ENCODE assay signal across 8 cellular contexts in the genomic region with DNA sequence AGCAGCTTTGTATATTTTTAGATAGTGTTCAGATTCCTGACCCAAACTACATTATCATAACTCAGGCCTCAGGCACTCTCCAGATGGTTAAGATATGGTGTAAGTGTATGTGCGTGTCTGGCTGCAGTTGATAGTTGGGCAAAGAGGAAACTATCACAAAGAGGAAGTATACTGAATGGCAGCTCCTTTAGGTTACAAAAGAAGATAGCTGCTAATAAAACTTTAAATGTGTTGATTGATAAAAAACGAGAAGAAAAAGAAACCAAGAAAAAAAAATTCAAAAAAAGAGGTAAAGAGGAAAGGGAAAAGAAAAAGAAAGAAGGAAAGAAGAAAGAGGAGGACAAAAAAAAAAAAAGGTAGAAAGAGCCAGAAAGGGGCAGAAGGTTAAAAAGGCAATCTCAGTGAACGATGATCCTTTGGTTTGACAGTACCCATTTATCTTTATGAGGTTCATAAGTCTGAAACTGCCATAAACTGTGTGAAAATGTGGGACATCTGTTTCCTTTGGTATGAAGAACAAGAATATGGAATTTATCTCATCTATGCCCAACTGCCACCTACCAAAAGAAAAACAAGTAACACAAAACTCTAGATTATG. TPM values are rescaled to one million over a fixed set of nuclear protein-coding genes. Genes with fewer than 3 reads are reported as not detected.
A peak's percentile ranks its signal among the peaks of the same experiment; 100 is the strongest.
DNase-seq lines count a peak whose midpoint lies in the region; ATAC-seq and TF ChIP-seq lines count a peak whose summit lies in the region.

No MANE protein-coding gene starts in this region.

- H3K4me3 Mint-ChIP-seq in activated T-cell treated with anti-CD3 and anti-CD28 coated beads, Interleukin-2, amount 50 U/mL, for 72 hours, result peak overlapping the region; percentile 21 to 50
- H3K4me3 Mint-ChIP-seq in activated B cell treated with CpG ODN at 0.5 μM for 24 hours (peak overlapping the region; percentile 60), osteocyte (ENCODE audit: unreplicated experiment) (peak overlapping the region; percentile 60)
- H3K4me3 Mint-ChIP-seq in activated CD4-positive, alpha-beta memory T cell treated with anti-CD3 and anti-CD28 coated beads, Interleukin-2, amount 10 ng/mL, durations not matched to agents 7 days and 5 days, result no peak overlapping the region

- intact Hi-C loops in activated B cell treated with CpG ODN at 0.5 μM for 24 hours (cut with micrococcal nuclease), result loop anchor here (1.0 to 2.0 kb wide), 3 partner anchors 16 to 42 kb away; a partner anchor contains a TSS

- H3K4me1 Mint-ChIP-seq in activated T-cell treated with anti-CD3 and anti-CD28 coated beads, Interleukin-2, amount 50 U/mL, for 72 hours (ENCODE audit: low read depth), result peaks cover 33% of the 10 kb centered on the region
- H3K4me1 Mint-ChIP-seq in activated B cell treated with CpG ODN at 0.5 μM for 24 hours (peaks cover 61% of the 10 kb centered on the region), osteocyte (ENCODE audit: unreplicated experiment) (peaks cover 65% of the 10 kb centered on the region)
- peaks cover 12% of the 10 kb centered on the region for H3K4me1 Mint-ChIP-seq in activated CD4-positive, alpha-beta memory T cell treated with anti-CD3 and anti-CD28 coated beads, Interleukin-2, amount 10 ng/mL, durations not matched to agents 7 days and 5 days

- no peak for ATAC-seq in activated T-cell treated with anti-CD3 and anti-CD28 coated beads, Interleukin-2, amount 50 U/mL, for 72 hours (replicated peaks in 1 of 2)
- ATAC-seq in HG03280 (IDR thresholded peaks at IDR 0.05; ENCODE audit: unreplicated experiment), result peak; percentile 63
- ATAC-seq in activated B cell treated with CpG ODN at 0.5 μM for 24 hours (ENCODE audit: low read depth), result peak; percentile 86

- CTCF ChIA-PET in activated B cell treated with CpG ODN at 0.5 μM for 24 hours (lab: Charles Lee), result interaction anchor here (1.2 kb wide), 1 partner anchor 46 kb away, joined by 7 read pairs; a partner anchor contains a TSS
- CTCF ChIA-PET in activated CD4-positive, alpha-beta memory T cell treated with anti-CD3 and anti-CD28 coated beads, Interleukin-2, amount 10 ng/mL, durations not matched to agents 7 days and 5 days (lab: Charles Lee), result interaction anchor here (0.7 kb wide), 1 partner anchor 28 kb away, joined by 4 read pairs; no protein-coding TSS in a partner anchor

- DNase-seq in activated T-cell treated with anti-CD3 and anti-CD28 coated beads, Interleukin-2, amount 50 U/mL, for 72 hours, result no peak
- DNase-seq in activated T-cell treated with anti-CD3 and anti-CD28 coated beads for 4 hours (no peak), activated B cell treated with CpG ODN at 0.5 μM for 24 hours (no peak), osteocyte (ENCODE audit: extremely low spot score, unreplicated experiment) (no peak), NCI-H2171 (lab: John Stamatoyannopoulos, UW) (no peak)
- no peak for DNase-seq in activated CD4-positive, alpha-beta memory T cell treated with anti-CD3 and anti-CD28 coated beads, Interleukin-2, amount 10 ng/mL, durations not matched to agents 7 days and 5 days
- no peak for DNase-seq in stimulated activated naive CD4-positive, alpha-beta T cell treated with Interleukin-2 at 50 U/mL for 16 hours (lab: John Stamatoyannopoulos, UW)

- POLR2A ChIA-PET in activated B cell treated with CpG ODN at 0.5 μM for 24 hours (lab: Charles Lee), result interaction anchor here (0.6 to 2.3 kb wide), 10 partner anchors 13 to 1513 kb away, joined by 3 to 11 read pairs (median 5); a partner anchor contains a TSS
- POLR2A ChIA-PET in activated CD4-positive, alpha-beta memory T cell treated with anti-CD3 and anti-CD28 coated beads, Interleukin-2, amount 10 ng/mL, durations not matched to agents 7 days and 5 days (lab: Charles Lee), result no interaction called here

- H3K9me3 Mint-ChIP-seq in activated T-cell treated with anti-CD3 and anti-CD28 coated beads, Interleukin-2, amount 50 U/mL, for 72 hours, result peaks cover 0 to 2% of the 10 kb centered on the region in 2 donors
- no peaks in the 10 kb centered on the region for H3K9me3 Mint-ChIP-seq in activated B cell treated with CpG ODN at 0.5 μM for 24 hours
- H3K9me3 Mint-ChIP-seq in osteocyte (ENCODE audit: unreplicated experiment), result no peaks in the 10 kb centered on the region
- H3K9me3 Mint-ChIP-seq in activated CD4-positive, alpha-beta memory T cell treated with anti-CD3 and anti-CD28 coated beads, Interleukin-2, amount 10 ng/mL, durations not matched to agents 7 days and 5 days, result no peaks in the 10 kb centered on the region

- H3K27ac Mint-ChIP-seq in activated T-cell treated with anti-CD3 and anti-CD28 coated beads, Interleukin-2, amount 50 U/mL, for 72 hours, result peak overlapping the region; percentile 74
- H3K27ac Mint-ChIP-seq in activated B cell treated with CpG ODN at 0.5 μM for 24 hours, result peak overlapping the region; percentile 93
- peak overlapping the region; percentile 97 for H3K27ac Mint-ChIP-seq in osteocyte (ENCODE audit: unreplicated experiment)
- no peak overlapping the region for H3K27ac Mint-ChIP-seq in activated CD4-positive, alpha-beta memory T cell treated with anti-CD3 and anti-CD28 coated beads, Interleukin-2, amount 10 ng/mL, durations not matched to agents 7 days and 5 days

- H3K36me3 Mint-ChIP-seq in activated T-cell treated with anti-CD3 and anti-CD28 coated beads, Interleukin-2, amount 50 U/mL, for 72 hours (ENCODE audit: insufficient read depth in 2 of 2), result peaks cover 2 to 6% of the 10 kb centered on the region in 2 donors
- H3K36me3 Mint-ChIP-seq in activated B cell treated with CpG ODN at 0.5 μM for 24 hours (ENCODE audit: low read depth) (peaks cover 17% of the 10 kb centered on the region), osteocyte (ENCODE audit: unreplicated experiment) (peaks cover 5% of the 10 kb centered on the region)
- peaks cover 34% of the 10 kb centered on the region for H3K36me3 Mint-ChIP-seq in activated CD4-positive, alpha-beta memory T cell treated with anti-CD3 and anti-CD28 coated beads, Interleukin-2, amount 10 ng/mL, durations not matched to agents 7 days and 5 days (ENCODE audit: low read depth)

- TF ChIP-seq CTCF in activated B cell treated with CpG ODN at 0.5 μM for 24 hours (IDR thresholded peaks at IDR 0.05) (no peak), osteocyte (IDR thresholded peaks at IDR 0.05) (no peak)

- H3K27me3 Mint-ChIP-seq in activated T-cell treated with anti-CD3 and anti-CD28 coated beads, Interleukin-2, amount 50 U/mL, for 72 hours (ENCODE audit: low read depth), result no peaks in the 10 kb centered on the region
- H3K27me3 Mint-ChIP-seq in activated B cell treated with CpG ODN at 0.5 μM for 24 hours (no peaks in the 10 kb centered on the region), osteocyte (ENCODE audit: unreplicated experiment) (no peaks in the 10 kb centered on the region)
- no peaks in the 10 kb centered on the region for H3K27me3 Mint-ChIP-seq in activated CD4-positive, alpha-beta memory T cell treated with anti-CD3 and anti-CD28 coated beads, Interleukin-2, amount 10 ng/mL, durations not matched to agents 7 days and 5 days

RNA-seq across cellular contexts. Expression of a gene that starts 42.2 kb away (rescaled TPM):
- 10 to 100 TPM; 46.8 to 49.2 TPM for total RNA-seq in activated T-cell treated with anti-CD3 and anti-CD28 coated beads, Interleukin-2, amount 50 U/mL, for 72 hours
- total RNA-seq in activated B cell treated with CpG ODN at 0.5 μM for 24 hours (76.3 and 86.9 TPM in 2 replicates), osteocyte (26.6 and 28.6 TPM in 2 replicates)
- 10 to 100 TPM; 61.9 to 65.5 TPM for total RNA-seq in activated CD4-positive, alpha-beta memory T cell treated with anti-CD3 and anti-CD28 coated beads, Interleukin-2, amount 10 ng/mL, durations not matched to agents 7 days and 5 days

RNA-seq across cellular contexts. Expression of a gene that starts 45.8 kb away (rescaled TPM):
- total RNA-seq in activated T-cell treated with anti-CD3 and anti-CD28 coated beads, Interleukin-2, amount 50 U/mL, for 72 hours, result 10 to 100 TPM; 29.5 to 32.3 TPM
- 31.1 and 33.7 TPM in 2 replicates for total RNA-seq in activated B cell treated with CpG ODN at 0.5 μM for 24 hours
- total RNA-seq in osteocyte, result 33.5 and 35.1 TPM in 2 replicates
- total RNA-seq in activated CD4-positive, alpha-beta memory T cell treated with anti-CD3 and anti-CD28 coated beads, Interleukin-2, amount 10 ng/mL, durations not matched to agents 7 days and 5 days, result 10 to 100 TPM; 27.8 to 28.6 TPM

Comparison
In these comparisons a context has a peak if more than half of its experiments do, and no peak if none do; other contexts are left out.
1. ATAC-seq: peak in HG03280 (single experiment) and activated B cell treated with CpG ODN at 0.5 μM for 24 hours (single experiment); none in activated T-cell treated with anti-CD3 and anti-CD28 coated beads, Interleukin-2, amount 50 U/mL, for 72 hours (0 of 2).